Comparison of ENCODE assay signal across 8 cellular contexts in genomic region chr3:113697192-113698090, GRCh38. TPM values are rescaled to one million over a fixed set of nuclear protein-coding genes. Genes with fewer than 3 reads are reported as not detected.
DNase-seq lines count a peak whose midpoint lies in the region; ATAC-seq and TF ChIP-seq lines count a peak whose summit lies in the region.

No MANE protein-coding gene starts in this region.

- no peaks in the 10 kb centered on the region for H3K9me3 Mint-ChIP-seq in activated naive CD4-positive, alpha-beta T cell treated with anti-CD3 and anti-CD28 coated beads for 36 hours

- H3K27me3 Mint-ChIP-seq in activated naive CD4-positive, alpha-beta T cell treated with anti-CD3 and anti-CD28 coated beads for 36 hours (ENCODE audit: low read depth), result no peaks in the 10 kb centered on the region

- peaks cover 25% of the 10 kb centered on the region for H3K4me1 Mint-ChIP-seq in activated naive CD4-positive, alpha-beta T cell treated with anti-CD3 and anti-CD28 coated beads for 36 hours (ENCODE audit: low read depth)

- H3K36me3 Mint-ChIP-seq in activated naive CD4-positive, alpha-beta T cell treated with anti-CD3 and anti-CD28 coated beads for 36 hours (ENCODE audit: low read depth), result peaks cover 2% of the 10 kb centered on the region

- no peaks in the 10 kb centered on the region for H3K27me3 ChIP-seq in heart left ventricle

- H3K27ac ChIP-seq in heart left ventricle, result peak overlapping the region; percentile 71 to 100 (median 98)

- no peak for TF ChIP-seq CTCF in heart left ventricle (IDR thresholded peaks at IDR 0.05)

- peaks cover 2 to 45% (median 26%) of the 10 kb centered on the region in 12 donors for H3K4me1 ChIP-seq in heart left ventricle

- intact Hi-C loops in activated naive CD4-positive, alpha-beta T cell treated with anti-CD3 and anti-CD28 coated beads for 36 hours (cut with micrococcal nuclease), result loop anchor here (1.0 to 2.0 kb wide), 3 partner anchors 39 to 516 kb away; partner anchors contain the start of gene GRAMD1C
- intact Hi-C loops in heart left ventricle (cut with DNase I), result loop anchor here in 6 of 10 donors (2.0 to 10.0 kb wide), 7 partner anchors 40 to 183 kb away; partner anchors contain the start of genes ATP6V1A (in 3 of the 6), NAA50 (in 3 of the 6) and SPICE1 (in 2 of the 6)

- no peaks in the 10 kb centered on the region for H3K36me3 ChIP-seq in heart left ventricle

- H3K9me3 ChIP-seq in heart left ventricle, result no peaks in the 10 kb centered on the region

- H3K27ac Mint-ChIP-seq in activated naive CD4-positive, alpha-beta T cell treated with anti-CD3 and anti-CD28 coated beads for 36 hours, result no peak overlapping the region

- no peak overlapping the region for H3K4me3 Mint-ChIP-seq in activated naive CD4-positive, alpha-beta T cell treated with anti-CD3 and anti-CD28 coated beads for 36 hours

- H3K4me3 ChIP-seq in heart left ventricle, result peak overlapping the region; percentile 44 to 100 (median 87)

- CTCF ChIA-PET in activated naive CD4-positive, alpha-beta T cell treated with anti-CD3 and anti-CD28 coated beads for 36 hours (lab: Charles Lee), result interaction anchor here (3.1 kb wide), 1 partner anchor 47 kb away, joined by 16 read pairs; the partner anchor contains the start of gene NAA50

- ATAC-seq in heart left ventricle, result peak in 2 of 4 donors; percentile 6 to 8

- TF ChIP-seq POLR2A in heart left ventricle (IDR thresholded peaks at IDR 0.05), result no peak

- WGBS in heart left ventricle, 4 donors, result 4 to 9% (median 6%) methylated on average over 17 of the region's 17 CpGs

- DNase-seq in NCI-H1694 (lab: John Stamatoyannopoulos, UW) (peak; percentile 8), NCI-H1694 treated with DMSO at 0.1 percent for 48 hours (lab: John Stamatoyannopoulos, UW) (no peak), NCI-H2171 (lab: John Stamatoyannopoulos, UW) (peak; percentile 8), heart left ventricle (peak in 2 of 5 donors; percentile 32 to 48), renal cortical epithelial cell (ENCODE audit: low read depth) (peak; percentile 23), occipital lobe (lab: John Stamatoyannopoulos, UW) (no peak), NCI-H774 (lab: John Stamatoyannopoulos, UW) (no peak)
- DNase-seq in activated naive CD4-positive, alpha-beta T cell treated with anti-CD3 and anti-CD28 coated beads for 36 hours, result peak; percentile 46

RNA-seq across cellular contexts. Expression of gene USF3, which starts 1.0 kb away (rescaled TPM):
- 1 to 10 TPM; 7.5 to 7.9 TPM for total RNA-seq in activated naive CD4-positive, alpha-beta T cell treated with anti-CD3 and anti-CD28 coated beads for 36 hours
- 10 to 100 TPM in 8 of 9 donors, 1 to 10 TPM in 1; 9.8 to 25.3 (median 17.3) TPM for total RNA-seq in heart left ventricle
- 1 to 10 TPM; 4.3 to 5.8 TPM for polyA plus RNA-seq in heart left ventricle
- 6.1 and 14.8 TPM in 2 replicates for total RNA-seq in renal cortical epithelial cell
- total RNA-seq in occipital lobe, result 21.5 TPM

RNA-seq across cellular contexts. Expression of gene NAA50, which starts 48.6 kb away (rescaled TPM):
- 10 to 100 TPM; 87.7 to 91.1 TPM for total RNA-seq in activated naive CD4-positive, alpha-beta T cell treated with anti-CD3 and anti-CD28 coated beads for 36 hours
- total RNA-seq in heart left ventricle (100 to 1,000 TPM in 2 of 9 donors, 10 to 100 TPM in 7; 64.0 to 103 (median 77.6) TPM), renal cortical epithelial cell (139 and 217 TPM in 2 replicates), occipital lobe (86.4 TPM)
- 100 to 1,000 TPM in 1 of 2 donors, 10 to 100 TPM in 1; 15.0 to 147 TPM for polyA plus RNA-seq in heart left ventricle

RNA-seq across cellular contexts. Expression of gene ATP6V1A, which starts 49.4 kb away (rescaled TPM):
- total RNA-seq in activated naive CD4-positive, alpha-beta T cell treated with anti-CD3 and anti-CD28 coated beads for 36 hours, result 10 to 100 TPM; 41.7 to 41.9 TPM
- total RNA-seq in heart left ventricle (10 to 100 TPM; 16.0 to 66.8 (median 21.2) TPM), renal cortical epithelial cell (118 and 132 TPM in 2 replicates), occipital lobe (218 TPM)
- 10 to 100 TPM in 1 of 2 donors, 1 to 10 TPM in 1; 5.9 to 10.9 TPM for polyA plus RNA-seq in heart left ventricle

Comparison
In these comparisons a context has a peak if more than half of its experiments do, and no peak if none do; other contexts are left out.
1. DNase-seq: peak in NCI-H1694 (single experiment), NCI-H2171 (single experiment), activated naive CD4-positive, alpha-beta T cell treated with anti-CD3 and anti-CD28 coated beads for 36 hours (single experiment) and renal cortical epithelial cell (single experiment); none in NCI-H1694 treated with DMSO at 0.1 percent for 48 hours (single experiment), occipital lobe (single experiment) and NCI-H774 (single experiment).